ENCODE assay signal across 11 cellular contexts in the genomic region with DNA sequence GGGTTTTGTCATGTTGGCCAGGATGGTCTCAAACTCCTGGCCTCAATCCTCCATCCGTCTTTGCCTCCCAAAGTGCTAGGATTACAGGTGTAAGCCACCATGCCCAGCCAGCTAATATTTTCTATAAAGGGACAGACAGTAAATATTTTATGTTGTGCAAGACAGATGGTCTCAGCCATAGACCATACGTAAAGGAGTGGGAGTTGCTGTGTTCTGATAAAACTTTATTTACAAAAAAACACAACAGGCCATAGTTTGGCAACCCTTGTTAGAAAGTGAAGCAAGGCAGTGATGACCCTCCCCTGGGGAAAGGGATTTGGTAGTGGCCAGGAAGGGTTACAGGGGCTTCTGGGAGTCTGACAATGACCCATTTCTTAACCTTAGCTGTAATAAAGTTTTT.
"Had no signal": no experiment of that assay in that cellular context is flagged by ENCODE, and none has a peak within 500 bp of the region (broad histone marks: within the 10 kb centered on the region; RNA-seq: fewer than 3 reads in every experiment).

No MANE protein-coding gene starts in this region.

- H3K4me1 ChIP-seq: HAP-1 had no signal

- H3K9me3 ChIP-seq: HAP-1 had no signal

- H2AFZ ChIP-seq: GM23248, GM23338 had no signal

- H3K27ac ChIP-seq: GM23248 had no signal

- H3K36me3 ChIP-seq: HAP-1 had no signal

- H3K4me2 ChIP-seq: GM23338 had no signal

- FAIRE-seq: H1, H54 had no signal

- H3K9ac ChIP-seq: GM23248 had no signal

- H3K4me3 ChIP-seq: GM23248, GM23338, HAP-1 had no signal

- ATAC-seq: GM23338, HCT116 had no signal

- DNase-seq: GM23248, GOT3, H7, H9, HCEC 1CT, HFFc6 had no signal
